ENCODE assay signal across 1 cellular context in the genomic region with DNA sequence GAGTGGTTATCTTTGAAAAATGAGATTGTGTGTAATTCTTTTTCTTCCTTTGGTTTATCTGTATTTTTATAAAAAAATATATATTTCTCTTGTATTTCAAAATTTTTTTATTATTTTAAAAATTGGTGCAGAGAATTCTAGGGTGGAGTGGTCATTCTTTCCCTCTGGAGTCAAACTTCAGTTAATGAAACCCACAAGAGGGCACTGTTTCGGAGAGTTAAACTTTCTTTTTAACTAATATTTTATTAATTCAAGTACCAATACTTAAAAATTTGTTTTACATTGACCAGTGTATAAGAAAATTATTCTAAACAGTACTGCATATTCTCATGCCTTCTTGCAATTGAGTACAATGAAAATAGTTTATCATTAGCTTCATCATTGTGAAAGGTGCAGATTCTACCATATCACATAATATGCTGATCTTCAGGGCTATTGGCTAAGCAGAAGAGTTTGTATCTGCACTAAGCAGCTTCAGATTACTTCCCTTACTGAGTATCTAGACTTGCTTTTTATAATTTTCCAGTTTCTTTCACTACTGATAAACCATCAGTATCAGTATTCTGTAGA.
TF ChIP-seq lines count a peak whose summit lies in the region.

No MANE protein-coding gene starts in this region.

TF ChIP-seq in H1, 55 proteins besides CTCF, POLR2A, EP300 and RAD21:
- TF ChIP-seq BRCA1 (IDR thresholded peaks at IDR 0.05; ENCODE audit: low read depth, low read length) (no peak), FOSL1 (IDR thresholded peaks at IDR 0.05; ENCODE audit: insufficient read depth, low read depth, low read length) (no peak), SP4 (IDR thresholded peaks at IDR 0.05; ENCODE audit: low read length) (no peak), TCF12 (IDR thresholded peaks at IDR 0.05; ENCODE audit: low read depth, low read length) (no peak), SIRT6 (IDR thresholded peaks at IDR 0.05; ENCODE audit: low read length) (no peak), TAF1 (IDR thresholded peaks at IDR 0.05; ENCODE audit: low read depth, low read length) (no peak), CHD1 (IDR thresholded peaks at IDR 0.05; ENCODE audit: low read depth, low read length) (no peak), NANOG (IDR thresholded peaks at IDR 0.05; ENCODE audit: insufficient read depth, low read depth, low read length, poor library complexity, severe bottlenecking) (no peak), YY1 (IDR thresholded peaks at IDR 0.05; ENCODE audit: low read depth, low read length) (no peak), TBP (IDR thresholded peaks at IDR 0.05; ENCODE audit: low read depth, low read length) (no peak)
- TF ChIP-seq, protein P1, sequence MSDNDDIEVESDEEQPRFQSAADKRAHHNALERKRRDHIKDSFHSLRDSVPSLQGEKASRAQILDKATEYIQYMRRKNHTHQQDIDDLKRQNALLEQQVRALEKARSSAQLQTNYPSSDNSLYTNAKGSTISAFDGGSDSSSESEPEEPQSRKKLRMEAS (IDR thresholded peaks at IDR 0.05): no peak
- TF ChIP-seq, protein P2, sequence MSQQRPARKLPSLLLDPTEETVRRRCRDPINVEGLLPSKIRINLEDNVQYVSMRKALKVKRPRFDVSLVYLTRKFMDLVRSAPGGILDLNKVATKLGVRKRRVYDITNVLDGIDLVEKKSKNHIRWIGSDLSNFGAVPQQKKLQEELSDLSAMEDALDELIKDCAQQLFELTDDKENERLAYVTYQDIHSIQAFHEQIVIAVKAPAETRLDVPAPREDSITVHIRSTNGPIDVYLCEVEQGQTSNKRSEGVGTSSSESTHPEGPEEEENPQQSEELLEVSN (IDR thresholded peaks at IDR 0.05): no peak
